In genomic region chr11:70796601-70797000, GRCh38 we compare ENCODE assay signal across 14 cellular contexts.
DNase-seq lines count a peak whose midpoint lies in the region; TF ChIP-seq lines count a peak whose summit lies in the region.
"Had no signal": no experiment of that assay in that cellular context is flagged by ENCODE, and none has a peak within 500 bp of the region (broad histone marks: within the 10 kb centered on the region; RNA-seq: fewer than 3 reads in every experiment).

No MANE protein-coding gene starts in this region.

- H3K4me3 ChIP-seq in BE2C (ENCODE audit: low read depth, low read length) (no peak overlapping the region), H7 (ENCODE audit: insufficient read depth, low read depth, low read length) (no peak overlapping the region)
- H3K4me3 ChIP-seq: adrenal gland; BLaER1 treated with 17β-estradiol and CSF1 and Interleukin-3, amounts not matched to agents 10 nM and 100 nM had no signal

- no peaks in the 10 kb centered on the region for H3K4me1 ChIP-seq in BE2C
- H3K4me1 ChIP-seq: adrenal gland; BLaER1 treated with 17β-estradiol and CSF1 and Interleukin-3, amounts not matched to agents 10 nM and 100 nM had no signal

- H3K9me3 ChIP-seq in BE2C = no peaks in the 10 kb centered on the region

- no peaks in the 10 kb centered on the region for H3K36me3 ChIP-seq in BE2C
- no peaks in the 10 kb centered on the region for H3K36me3 ChIP-seq in H7 (replicated peaks; ENCODE audit: control insufficient read depth, insufficient read depth, low read length)
- H3K36me3 ChIP-seq: adrenal gland; BLaER1 treated with 17β-estradiol and CSF1 and Interleukin-3, amounts not matched to agents 10 nM and 100 nM had no signal

- H3K27me3 ChIP-seq in BE2C = no peaks in the 10 kb centered on the region; the same call in 1 of the 2 replicates
- H3K27me3 ChIP-seq in H7 (ENCODE audit: control insufficient read depth, insufficient read depth, low read length) = no peaks in the 10 kb centered on the region
- H3K27me3 ChIP-seq: adrenal gland; BLaER1 treated with 17β-estradiol and CSF1 and Interleukin-3, amounts not matched to agents 10 nM and 100 nM had no signal

- TF ChIP-seq CTCF in BE2C (IDR thresholded peaks at IDR 0.05; ENCODE audit: low read depth, low read length) = peak; percentile 51; the same call in 1 of the 2 replicates

- no peak for DNase-seq in BE2C
- peak; percentile 70 for DNase-seq in H7
- peak; percentile 49 for DNase-seq in RPMI8226
- DNase-seq in iPS DF 4.7 (ENCODE audit: extremely low read depth, low spot score) = peak; percentile 11
- no peak for DNase-seq in activated CD4-positive, alpha-beta T cell treated with anti-CD3 and anti-CD28 coated beads for 48 hours
- no peak for DNase-seq in stimulated activated naive CD4-positive, alpha-beta T cell treated with Interleukin-2 at 50 U/mL for 16 hours (lab: John Stamatoyannopoulos, UW)
- DNase-seq in stimulated activated CD4-positive, alpha-beta T cell treated with anti-CD3 and anti-CD28 coated beads, Interleukin-15, amount 100 ng/mL, for 24 hours = no peak
- no peak for DNase-seq in HCEC 1CT
- DNase-seq: activated CD4-positive, alpha-beta memory T cell treated with anti-CD3 and anti-CD28 coated beads, Interleukin-2, amount 10 ng/mL, durations not matched to agents 7 days and 5 days; adrenal gland; left colon; NCI-H1930; stimulated activated naive CD8-positive, alpha-beta T cell treated with anti-CD3 and anti-CD28 coated beads, Interleukin-15, Interleukin-2, amounts not matched to agents 100 U/mL and 50 U/mL, for 24 hours had no signal

Comparison
In these comparisons a context has a peak if more than half of its experiments do, and no peak if none do; other contexts are left out.
1. DNase-seq: peak in H7 (single experiment), RPMI8226 (single experiment) and iPS DF 4.7 (single experiment); none in BE2C (single experiment), activated CD4-positive, alpha-beta T cell treated with anti-CD3 and anti-CD28 coated beads for 48 hours (single experiment), stimulated activated naive CD4-positive, alpha-beta T cell treated with Interleukin-2 at 50 U/mL for 16 hours (single experiment), stimulated activated CD4-positive, alpha-beta T cell treated with anti-CD3 and anti-CD28 coated beads, Interleukin-15, amount 100 ng/mL, for 24 hours (single experiment) and HCEC 1CT (single experiment).